Comparison of ENCODE assay signal across 16 cellular contexts in genomic region chr18:73646772-73647171, GRCh38.
DNase-seq lines count a peak whose midpoint lies in the region; ATAC-seq and TF ChIP-seq lines count a peak whose summit lies in the region.
"Had no signal": no experiment of that assay in that cellular context is flagged by ENCODE, and none has a peak within 500 bp of the region (broad histone marks: within the 10 kb centered on the region; RNA-seq: fewer than 3 reads in every experiment).

No MANE protein-coding gene starts in this region.

- intact Hi-C loops in PC-3 (cut with micrococcal nuclease) (loop anchor here (5.0 kb wide), 1 partner anchor 264 kb away; no protein-coding TSS in a partner anchor), mammary epithelial cell (cut with micrococcal nuclease) (loop anchor here (2.0 kb wide), 1 partner anchor 32 kb away; no protein-coding TSS in a partner anchor)

- H3K9me3 ChIP-seq in AG04450 (ENCODE audit: control insufficient read depth, insufficient read depth, low read length): no peaks in the 10 kb centered on the region
- no peaks in the 10 kb centered on the region for H3K9me3 ChIP-seq in PC-3 (ENCODE audit: low read length)
- H3K9me3 ChIP-seq in mammary epithelial cell (replicated peaks; ENCODE audit: insufficient read depth, low read length): no peaks in the 10 kb centered on the region
- no peaks in the 10 kb centered on the region for H3K9me3 ChIP-seq in Peyer's patch
- H3K9me3 ChIP-seq: heart right ventricle, pancreas had no signal

- peak overlapping the region; percentile 55 for H3K4me2 ChIP-seq in PC-3 (ENCODE audit: low read length)
- H3K4me2 ChIP-seq in mammary epithelial cell (ENCODE audit: insufficient read depth, low read depth, low read length): peak overlapping the region; percentile 45

- no peak for TF ChIP-seq POLR2A in Peyer's patch (IDR thresholded peaks at IDR 0.05)

- ATAC-seq in PC-3: peak; percentile 79
- ATAC-seq: heart right ventricle; pancreas; stimulated activated naive CD8-positive, alpha-beta T cell treated with anti-CD3 and anti-CD28 coated beads, Interleukin-15, Interleukin-2, amounts not matched to agents 100 U/mL and 50 U/mL, for 24 hours had no signal

- TF ChIP-seq CTCF in AG04450 (IDR thresholded peaks at IDR 0.05; ENCODE audit: low read depth, low read length): no peak
- TF ChIP-seq CTCF in PC-3 (conservative IDR thresholded peaks at IDR 0.05; ENCODE audit: low read depth, low read length): no peak
- no peak for TF ChIP-seq CTCF in mammary epithelial cell (conservative IDR thresholded peaks at IDR 0.05 in 1 of 2, IDR thresholded peaks at IDR 0.05 in 1 of 2; ENCODE audit: extremely low read depth in 1 of 2, insufficient read depth in 1 of 2, low read depth in 1 of 2, low read length in 2 of 2)
- TF ChIP-seq CTCF in Peyer's patch (IDR thresholded peaks at IDR 0.05): no peak

- dilution Hi-C loops in mammary epithelial cell (cut with HindIII; ENCODE audit: low sequenced_read_pairs): no loop called here

- no peaks in the 10 kb centered on the region for H3F3A ChIP-seq in PC-3 (ENCODE audit: low read length, unreplicated experiment)

- H4K20me1 ChIP-seq in PC-3 (ENCODE audit: low read length): no peaks in the 10 kb centered on the region
- H4K20me1 ChIP-seq in mammary epithelial cell (ENCODE audit: insufficient read depth, low read length): no peaks in the 10 kb centered on the region

- WGBS in mammary epithelial cell (ENCODE audit: low coverage, missing lambda C conversion rate): 11% methylated on average over 3 of the region's 3 CpGs

- H3K4me3 ChIP-seq in AG04450 (ENCODE audit: low read depth, low read length) (no peak overlapping the region), PC-3 (ENCODE audit: low read length) (no peak overlapping the region), mammary epithelial cell (replicated peaks in 1 of 3; ENCODE audit: insufficient read depth in 1 of 3, low read depth in 2 of 3, low read length in 3 of 3) (no peak overlapping the region), Peyer's patch (no peak overlapping the region)
- H3K4me3 ChIP-seq: heart right ventricle, pancreas had no signal

- H2AFZ ChIP-seq in PC-3 (ENCODE audit: low read length): peak overlapping the region; percentile 41; the same call in 1 of the 2 replicates
- peak overlapping the region; percentile 20 for H2AFZ ChIP-seq in mammary epithelial cell (ENCODE audit: low read depth, low read length)

- H3K36me3 ChIP-seq in PC-3 (ENCODE audit: low read depth, low read length) (no peaks in the 10 kb centered on the region), mammary epithelial cell (ENCODE audit: insufficient read depth, low read length) (no peaks in the 10 kb centered on the region), Peyer's patch (no peaks in the 10 kb centered on the region)
- H3K36me3 ChIP-seq: heart right ventricle, pancreas had no signal

- peaks cover 31% of the 10 kb centered on the region for H3K4me1 ChIP-seq in PC-3 (ENCODE audit: insufficient read depth, low read length)
- peaks cover 29% of the 10 kb centered on the region for H3K4me1 ChIP-seq in mammary epithelial cell (ENCODE audit: insufficient read depth, low read length)
- H3K4me1 ChIP-seq in Peyer's patch: no peaks in the 10 kb centered on the region
- H3K4me1 ChIP-seq: heart right ventricle, pancreas had no signal

- H3K9me2 ChIP-seq in PC-3 (replicated peaks; ENCODE audit: low read length): no peaks in the 10 kb centered on the region

- H3K9ac ChIP-seq in PC-3 (ENCODE audit: low read length) (peak overlapping the region; percentile 44), mammary epithelial cell (ENCODE audit: insufficient read depth, low read length) (peak overlapping the region; percentile 52)

- CTCF ChIA-PET in AG04450 (lab: Charles Lee) (interaction anchor here (0.5 to 2.6 kb wide), 2 partner anchors 196 to 905 kb away, joined by 3 to 9 read pairs; no protein-coding TSS in a partner anchor), PC-3 (lab: Charles Lee) (interaction anchor here (0.6 to 0.7 kb wide), 2 partner anchors 343 to 511 kb away, joined by 3 read pairs; no protein-coding TSS in a partner anchor), mammary epithelial cell (lab: Charles Lee; ENCODE audit: low non-redundant PET) (interaction anchor here (0.9 kb wide), 1 partner anchor 196 kb away, joined by 5 read pairs; no protein-coding TSS in a partner anchor)

- H3K27ac ChIP-seq in AG04450 (ENCODE audit: low read depth, low read length): peak overlapping the region; percentile 82
- peak overlapping the region; percentile 82 for H3K27ac ChIP-seq in PC-3 (ENCODE audit: low read length)
- peak overlapping the region; percentile 93 for H3K27ac ChIP-seq in mammary epithelial cell (ENCODE audit: insufficient read depth, low read depth, low read length)
- no peak overlapping the region for H3K27ac ChIP-seq in Peyer's patch
- H3K27ac ChIP-seq: pancreas had no signal

- in situ Hi-C loops in mammary epithelial cell (cut with MboI; ENCODE audit: low sequenced_read_pairs in 2 of 2): no loop called here

- no TSS peak for BruUV-seq in PC-3 (replicated peaks; lab: Mats Ljungman, UMichigan)
- BruUV-seq in mammary epithelial cell (replicated peaks; lab: Mats Ljungman, UMichigan): no TSS peak

- DNase-seq in AG04450 (ENCODE audit: low read depth, low spot score) (peak; percentile 55), PC-3 (peak; percentile 85), mammary epithelial cell (peak; percentile 90), iris pigment epithelial cell (ENCODE audit: low read depth) (peak; percentile 55), NCI-H2227 (lab: John Stamatoyannopoulos, UW; ENCODE audit: unreplicated experiment) (no peak), Peyer's patch (no peak), SHP77 (lab: John Stamatoyannopoulos, UW) (no peak), SHP77 treated with DMSO at 0.1 percent for 48 hours (lab: John Stamatoyannopoulos, UW) (no peak)
- DNase-seq: activated CD4-positive, alpha-beta T cell treated with anti-CD3 and anti-CD28 coated beads, Interleukin-2, amount 10 ng/mL, durations not matched to agents 7 days and 5 days; Calu3; endodermal cell; heart right ventricle; NCI-H1048; pancreas; stimulated activated CD4-positive, alpha-beta T cell treated with anti-CD3 and anti-CD28 coated beads, Interleukin-12 subunit alpha, Interleukin-12 subunit beta, amount 100 ng/mL, for 4 hours; stimulated activated naive CD8-positive, alpha-beta T cell treated with anti-CD3 and anti-CD28 coated beads, Interleukin-15, Interleukin-2, amounts not matched to agents 100 U/mL and 50 U/mL, for 24 hours had no signal

- H3K27me3 ChIP-seq in AG04450 (ENCODE audit: control insufficient read depth, insufficient read depth, low read length): no peaks in the 10 kb centered on the region
- no peaks in the 10 kb centered on the region for H3K27me3 ChIP-seq in PC-3 (ENCODE audit: low read length)
- no peaks in the 10 kb centered on the region for H3K27me3 ChIP-seq in mammary epithelial cell (ENCODE audit: insufficient read depth, low read length)
- no peaks in the 10 kb centered on the region for H3K27me3 ChIP-seq in Peyer's patch
- H3K27me3 ChIP-seq: heart right ventricle, pancreas had no signal

- POLR2A ChIA-PET in AG04450 (lab: Yijun Ruan, JAX) (interaction anchor here (2.2 kb wide), 1 partner anchor 42 kb away, joined by 5 read pairs; no protein-coding TSS in a partner anchor), PC-3 (lab: Charles Lee; ENCODE audit: unreplicated experiment) (no interaction called here)

- no peaks in the 10 kb centered on the region for H3K79me2 ChIP-seq in PC-3 (ENCODE audit: low read length)
- no peaks in the 10 kb centered on the region for H3K79me2 ChIP-seq in mammary epithelial cell (ENCODE audit: insufficient read depth, low read length)

Comparison
In these comparisons a context has a peak if more than half of its experiments do, and no peak if none do; other contexts are left out.
1. DNase-seq: peak in AG04450 (single experiment), PC-3 (single experiment), mammary epithelial cell (single experiment) and iris pigment epithelial cell (single experiment); none in NCI-H2227 (single experiment), Peyer's patch (0 of 3), SHP77 (0 of 2) and SHP77 treated with DMSO at 0.1 percent for 48 hours (single experiment).
2. H3K27ac ChIP-seq: peak in AG04450 (single experiment), PC-3 (single experiment) and mammary epithelial cell (single experiment); none in Peyer's patch (0 of 4).